Comparison of ENCODE assay signal across 1 cellular context in the genomic region with DNA sequence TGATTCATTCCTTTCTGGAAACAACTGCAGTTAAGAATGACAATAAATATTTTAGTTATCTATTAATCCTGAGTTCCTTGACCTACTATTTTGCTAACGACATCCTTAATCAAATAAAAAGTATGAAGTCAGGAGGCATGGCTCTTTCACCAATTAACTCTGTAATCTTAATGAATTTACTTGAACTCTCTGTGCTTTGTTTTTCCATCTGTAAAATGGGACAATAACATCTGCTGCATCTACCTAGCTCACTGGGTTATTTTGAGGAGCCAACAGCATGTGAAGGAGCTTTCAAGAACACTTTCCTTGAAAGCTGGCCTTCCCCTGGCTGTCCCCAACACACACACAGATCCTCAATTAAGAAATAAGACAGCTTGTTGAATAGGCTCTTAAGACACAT.
TF ChIP-seq lines count a peak whose summit lies in the region.

No MANE protein-coding gene starts in this region.

TF ChIP-seq in IMR-90, 13 proteins besides CTCF, POLR2A, EP300 and RAD21:
- TF ChIP-seq, protein P1, sequence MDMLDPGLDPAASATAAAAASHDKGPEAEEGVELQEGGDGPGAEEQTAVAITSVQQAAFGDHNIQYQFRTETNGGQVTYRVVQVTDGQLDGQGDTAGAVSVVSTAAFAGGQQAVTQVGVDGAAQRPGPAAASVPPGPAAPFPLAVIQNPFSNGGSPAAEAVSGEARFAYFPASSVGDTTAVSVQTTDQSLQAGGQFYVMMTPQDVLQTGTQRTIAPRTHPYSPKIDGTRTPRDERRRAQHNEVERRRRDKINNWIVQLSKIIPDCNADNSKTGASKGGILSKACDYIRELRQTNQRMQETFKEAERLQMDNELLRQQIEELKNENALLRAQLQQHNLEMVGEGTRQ (IDR thresholded peaks at IDR 0.05; ENCODE audit: low read depth, low read length), result no peak
- TF ChIP-seq FOS (IDR thresholded peaks at IDR 0.05; ENCODE audit: low read depth, low read length) (no peak), CEBPB (IDR thresholded peaks at IDR 0.05; ENCODE audit: low read depth, low read length) (no peak), CHD1 (IDR thresholded peaks at IDR 0.05; ENCODE audit: low read depth, low read length) (no peak), RFX5 (IDR thresholded peaks at IDR 0.05; ENCODE audit: low read depth, low read length) (no peak), RCOR1 (IDR thresholded peaks at IDR 0.05; ENCODE audit: insufficient replicate concordance, low read length) (no peak), BHLHE40 (IDR thresholded peaks at IDR 0.05; ENCODE audit: low read depth, low read length) (no peak), MXI1 (IDR thresholded peaks at IDR 0.05; ENCODE audit: borderline replicate concordance, low read depth, low read length) (no peak), SMC3 (IDR thresholded peaks at IDR 0.05; ENCODE audit: low read depth, low read length) (no peak), MAZ (IDR thresholded peaks at IDR 0.05; ENCODE audit: borderline replicate concordance, low read depth, low read length) (no peak), NFE2L2 (IDR thresholded peaks at IDR 0.05; ENCODE audit: low read depth, low read length) (no peak), MAFK (IDR thresholded peaks at IDR 0.05; ENCODE audit: low read depth, low read length) (no peak)
- TF ChIP-seq, protein P2, sequence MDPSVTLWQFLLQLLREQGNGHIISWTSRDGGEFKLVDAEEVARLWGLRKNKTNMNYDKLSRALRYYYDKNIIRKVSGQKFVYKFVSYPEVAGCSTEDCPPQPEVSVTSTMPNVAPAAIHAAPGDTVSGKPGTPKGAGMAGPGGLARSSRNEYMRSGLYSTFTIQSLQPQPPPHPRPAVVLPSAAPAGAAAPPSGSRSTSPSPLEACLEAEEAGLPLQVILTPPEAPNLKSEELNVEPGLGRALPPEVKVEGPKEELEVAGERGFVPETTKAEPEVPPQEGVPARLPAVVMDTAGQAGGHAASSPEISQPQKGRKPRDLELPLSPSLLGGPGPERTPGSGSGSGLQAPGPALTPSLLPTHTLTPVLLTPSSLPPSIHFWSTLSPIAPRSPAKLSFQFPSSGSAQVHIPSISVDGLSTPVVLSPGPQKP (IDR thresholded peaks at IDR 0.05; ENCODE audit: borderline replicate concordance, low read depth, low read length), result no peak
